Comparison of ENCODE assay signal across 1 cellular context in genomic region chr2:190670182-190670946, GRCh38.
TF ChIP-seq lines count a peak whose summit lies in the region.

No MANE protein-coding gene starts in this region.

TF ChIP-seq in GM12878, 131 proteins besides CTCF, POLR2A, EP300 and RAD21 (continued from another document):
- no peak for TF ChIP-seq CEBPZ (IDR thresholded peaks at IDR 0.05; ENCODE audit: low read depth, low read length)
- TF ChIP-seq JUNB (IDR thresholded peaks at IDR 0.05), result peak; percentile 77
- 0 out of 2 replicates have a peak, but pooled peaks have one; percentile 34 for TF ChIP-seq PAX5 (IDR thresholded peaks at IDR 0.05; ENCODE audit: borderline replicate concordance, low read depth, low read length)
